17 cellular contexts compared by ENCODE assay signal in genomic region chr6:127015858-127016257, GRCh38.
DNase-seq lines count a peak whose midpoint lies in the region; ATAC-seq and TF ChIP-seq lines count a peak whose summit lies in the region.
"Had no signal": no experiment of that assay in that cellular context is flagged by ENCODE, and none has a peak within 500 bp of the region (broad histone marks: within the 10 kb centered on the region; RNA-seq: fewer than 3 reads in every experiment).

No MANE protein-coding gene starts in this region.

- H3K9me3 Mint-ChIP-seq in GM23338: no peaks in the 10 kb centered on the region
- no peaks in the 10 kb centered on the region for H3K9me3 Mint-ChIP-seq in endodermal cell
- H3K9me3 Mint-ChIP-seq in neural progenitor cell: no peaks in the 10 kb centered on the region
- H3K9me3 Mint-ChIP-seq in activated CD4-positive, alpha-beta memory T cell treated with anti-CD3 and anti-CD28 coated beads, Interleukin-2, amount 10 ng/mL, durations not matched to agents 7 days and 5 days: no peaks in the 10 kb centered on the region
- H3K9me3 Mint-ChIP-seq: CD14-positive monocyte; CD8-positive, alpha-beta T cell had no signal

- no peaks in the 10 kb centered on the region for H3K36me3 ChIP-seq in GM23338 (ENCODE audit: insufficient read depth)
- H3K36me3 ChIP-seq in endodermal cell (ENCODE audit: control insufficient read depth, insufficient read depth, low read length): no peaks in the 10 kb centered on the region
- no peaks in the 10 kb centered on the region for H3K36me3 ChIP-seq in neural progenitor cell
- no peaks in the 10 kb centered on the region for H3K36me3 ChIP-seq in ascending aorta
- H3K36me3 ChIP-seq: BLaER1 had no signal

- H3K79me2 ChIP-seq in GM23338 (replicated peaks; ENCODE audit: insufficient read depth) (no peaks in the 10 kb centered on the region), neural progenitor cell (ENCODE audit: low read depth) (no peaks in the 10 kb centered on the region)

- H3K4me1 Mint-ChIP-seq in GM23338 (peaks cover 6% of the 10 kb centered on the region; the same call in 2 of the 3 replicates), endodermal cell (peaks cover 33% of the 10 kb centered on the region), neural progenitor cell (no peaks in the 10 kb centered on the region)
- H3K4me1 Mint-ChIP-seq in activated CD4-positive, alpha-beta memory T cell treated with anti-CD3 and anti-CD28 coated beads, Interleukin-2, amount 10 ng/mL, durations not matched to agents 7 days and 5 days: no peaks in the 10 kb centered on the region
- H3K4me1 Mint-ChIP-seq: CD14-positive monocyte had no signal

- H3K27ac Mint-ChIP-seq in GM23338 (no peak overlapping the region), endodermal cell (no peak overlapping the region), neural progenitor cell (no peak overlapping the region)
- H3K27ac Mint-ChIP-seq in activated CD4-positive, alpha-beta memory T cell treated with anti-CD3 and anti-CD28 coated beads, Interleukin-2, amount 10 ng/mL, durations not matched to agents 7 days and 5 days: no peak overlapping the region
- H3K27ac Mint-ChIP-seq: CD14-positive monocyte; CD8-positive, alpha-beta T cell had no signal

- H4K20me1 ChIP-seq in GM23338 (replicated peaks; ENCODE audit: insufficient read depth) (no peaks in the 10 kb centered on the region), neural progenitor cell (ENCODE audit: low read depth) (no peaks in the 10 kb centered on the region)
- H4K20me1 ChIP-seq: BLaER1 had no signal

- H3K4me2 ChIP-seq in GM23338 (no peak overlapping the region), neural progenitor cell (no peak overlapping the region)
- H3K4me2 ChIP-seq: BLaER1 had no signal

- H3K4me1 ChIP-seq in GM23338 (ENCODE audit: insufficient read depth) (peaks cover 19% of the 10 kb centered on the region), endodermal cell (ENCODE audit: control insufficient read depth, insufficient read depth, low read length) (peaks cover 9% of the 10 kb centered on the region), neural progenitor cell (no peaks in the 10 kb centered on the region), ascending aorta (no peaks in the 10 kb centered on the region)
- H3K4me1 ChIP-seq: BLaER1 had no signal

- POLR2A ChIA-PET in activated CD4-positive, alpha-beta memory T cell treated with anti-CD3 and anti-CD28 coated beads, Interleukin-2, amount 10 ng/mL, durations not matched to agents 7 days and 5 days (lab: Charles Lee): no interaction called here

- H3K4me3 ChIP-seq in GM23338 (no peak overlapping the region), endodermal cell (ENCODE audit: low read length) (no peak overlapping the region), neural progenitor cell (no peak overlapping the region), ascending aorta (no peak overlapping the region)
- H3K4me3 ChIP-seq: BLaER1, K562 had no signal

- H3K27me3 Mint-ChIP-seq in GM23338 (ENCODE audit: insufficient read depth, low read depth, poor library complexity): peaks cover 3% of the 10 kb centered on the region
- peaks cover 2% of the 10 kb centered on the region for H3K27me3 Mint-ChIP-seq in endodermal cell (ENCODE audit: insufficient read depth)
- H3K27me3 Mint-ChIP-seq in neural progenitor cell (ENCODE audit: insufficient read depth, low read depth): peaks cover 4% of the 10 kb centered on the region
- H3K27me3 Mint-ChIP-seq in activated CD4-positive, alpha-beta memory T cell treated with anti-CD3 and anti-CD28 coated beads, Interleukin-2, amount 10 ng/mL, durations not matched to agents 7 days and 5 days: no peaks in the 10 kb centered on the region

- DNase-seq in GM23338 (ENCODE audit: low spot score): peak; percentile 36
- peak; percentile 22 for DNase-seq in OCI-M1 (lab: John Stamatoyannopoulos, UW)
- DNase-seq in endodermal cell: peak; percentile 50
- DNase-seq in neural progenitor cell (ENCODE audit: low spot score): no peak
- no peak for DNase-seq in NCI-H2029 (lab: John Stamatoyannopoulos, UW)
- no peak for DNase-seq in activated CD4-positive, alpha-beta memory T cell treated with anti-CD3 and anti-CD28 coated beads, Interleukin-2, amount 10 ng/mL, durations not matched to agents 7 days and 5 days
- no peak for DNase-seq in ascending aorta (ENCODE audit: low spot score in 2 of 2)
- DNase-seq: 8988T; Calu3; CD8-positive, alpha-beta T cell; DMS79 treated with DMSO at 0.1 percent for 48 hours; HCEC 1CT; IMR-90 had no signal

- H2AFZ ChIP-seq in GM23338: peak overlapping the region; percentile 87
- peak overlapping the region; percentile 67 for H2AFZ ChIP-seq in neural progenitor cell (replicated peaks)

- ATAC-seq in GM23338: peak; percentile 72
- ATAC-seq in GM21825 (IDR thresholded peaks at IDR 0.05; ENCODE audit: unreplicated experiment): no peak
- ATAC-seq: CD8-positive, alpha-beta T cell; K562 had no signal

- CTCF ChIA-PET in activated CD4-positive, alpha-beta memory T cell treated with anti-CD3 and anti-CD28 coated beads, Interleukin-2, amount 10 ng/mL, durations not matched to agents 7 days and 5 days (lab: Charles Lee): no interaction called here

- H3K9ac ChIP-seq in endodermal cell (ENCODE audit: extremely low read depth, low read length, poor library complexity, severe bottlenecking): no peak overlapping the region
- no peak overlapping the region for H3K9ac ChIP-seq in neural progenitor cell
- H3K9ac ChIP-seq: BLaER1 had no signal

- H3K27me3 ChIP-seq in GM23338 (ENCODE audit: insufficient read depth) (no peaks in the 10 kb centered on the region), endodermal cell (ENCODE audit: control insufficient read depth, insufficient read depth, low read length, poor library complexity, severe bottlenecking) (no peaks in the 10 kb centered on the region), neural progenitor cell (no peaks in the 10 kb centered on the region), ascending aorta (no peaks in the 10 kb centered on the region)
- H3K27me3 ChIP-seq: BLaER1 had no signal

- TF ChIP-seq CTCF in GM23338 (conservative IDR thresholded peaks at IDR 0.05; ENCODE audit: low read depth in 2 of 2): no peak
- TF ChIP-seq CTCF in endodermal cell (conservative IDR thresholded peaks at IDR 0.05): no peak
- no peak for TF ChIP-seq CTCF in neural progenitor cell (IDR thresholded peaks at IDR 0.05)
- no peak for TF ChIP-seq CTCF in ascending aorta (IDR thresholded peaks at IDR 0.05)

- no peak overlapping the region for H3K4me3 Mint-ChIP-seq in GM23338
- no peak overlapping the region for H3K4me3 Mint-ChIP-seq in endodermal cell
- no peak overlapping the region for H3K4me3 Mint-ChIP-seq in neural progenitor cell
- H3K4me3 Mint-ChIP-seq in activated CD4-positive, alpha-beta memory T cell treated with anti-CD3 and anti-CD28 coated beads, Interleukin-2, amount 10 ng/mL, durations not matched to agents 7 days and 5 days: no peak overlapping the region
- H3K4me3 Mint-ChIP-seq: CD14-positive monocyte; CD8-positive, alpha-beta T cell had no signal

- no peaks in the 10 kb centered on the region for H3K9me3 ChIP-seq in endodermal cell (ENCODE audit: control insufficient read depth, low read length)
- H3K9me3 ChIP-seq in neural progenitor cell (ENCODE audit: low read depth): no peaks in the 10 kb centered on the region
- H3K9me3 ChIP-seq in ascending aorta: no peaks in the 10 kb centered on the region
- H3K9me3 ChIP-seq: BLaER1 had no signal

- intact Hi-C loops in ascending aorta (cut with DNase I): no loop called here

- H3K9me2 ChIP-seq in GM23338 (ENCODE audit: insufficient read depth): no peaks in the 10 kb centered on the region; the same call in 1 of the 2 replicates

- H3F3A ChIP-seq in GM23338 (replicated peaks; ENCODE audit: low read depth) (no peaks in the 10 kb centered on the region), neural progenitor cell (ENCODE audit: low read depth) (no peaks in the 10 kb centered on the region)

- H3K27ac ChIP-seq in GM23338 (ENCODE audit: low read depth) (no peak overlapping the region), endodermal cell (ENCODE audit: low read depth, low read length) (no peak overlapping the region), neural progenitor cell (no peak overlapping the region), ascending aorta (no peak overlapping the region)
- H3K27ac ChIP-seq: BLaER1 had no signal

- H3K36me3 Mint-ChIP-seq in GM23338 (ENCODE audit: low read depth): no peaks in the 10 kb centered on the region
- no peaks in the 10 kb centered on the region for H3K36me3 Mint-ChIP-seq in endodermal cell (ENCODE audit: low read depth)
- no peaks in the 10 kb centered on the region for H3K36me3 Mint-ChIP-seq in neural progenitor cell
- H3K36me3 Mint-ChIP-seq in activated CD4-positive, alpha-beta memory T cell treated with anti-CD3 and anti-CD28 coated beads, Interleukin-2, amount 10 ng/mL, durations not matched to agents 7 days and 5 days (ENCODE audit: low read depth): no peaks in the 10 kb centered on the region
- H3K36me3 Mint-ChIP-seq: CD14-positive monocyte; CD8-positive, alpha-beta T cell had no signal

TF ChIP-seq in GM23338, 12 proteins besides CTCF, POLR2A, EP300 and RAD21 (continues in another document):
- no peak for TF ChIP-seq JUNB (IDR thresholded peaks at IDR 0.05; ENCODE audit: unreplicated experiment)

Comparison
In these comparisons a context has a peak if more than half of its experiments do, and no peak if none do; other contexts are left out.
1. DNase-seq: peak in GM23338 (single experiment), OCI-M1 (single experiment) and endodermal cell (single experiment); none in neural progenitor cell (single experiment), NCI-H2029 (single experiment), activated CD4-positive, alpha-beta memory T cell treated with anti-CD3 and anti-CD28 coated beads, Interleukin-2, amount 10 ng/mL, durations not matched to agents 7 days and 5 days (single experiment) and ascending aorta (0 of 2).